ENCODE assay signal across 11 cellular contexts in genomic region chr17:77466596-77467223, GRCh38.
A peak's percentile ranks its signal among the peaks of the same experiment; 100 is the strongest.
DNase-seq lines count a peak whose midpoint lies in the region; ATAC-seq and TF ChIP-seq lines count a peak whose summit lies in the region.
"Had no signal": no experiment of that assay in that cellular context is flagged by ENCODE, and none has a peak within 500 bp of the region (broad histone marks: within the 10 kb centered on the region; RNA-seq: fewer than 3 reads in every experiment).

No MANE protein-coding gene starts in this region.

- no peaks in the 10 kb centered on the region for H3K27me3 ChIP-seq in mammary epithelial cell (ENCODE audit: insufficient read depth, low read length)
- H3K27me3 ChIP-seq in colonic mucosa: no peaks in the 10 kb centered on the region
- no peaks in the 10 kb centered on the region for H3K27me3 ChIP-seq in uterus

- peaks cover 13% of the 10 kb centered on the region for H4K20me1 ChIP-seq in mammary epithelial cell (ENCODE audit: insufficient read depth, low read length)

- no TSS peak for BruUV-seq in MCF 10A (replicated peaks; lab: Mats Ljungman, UMichigan)
- BruUV-seq in mammary epithelial cell (replicated peaks; lab: Mats Ljungman, UMichigan): no TSS peak

- no peak overlapping the region for H3K4me2 ChIP-seq in mammary epithelial cell (ENCODE audit: insufficient read depth, low read depth, low read length)

- 97% methylated on average over 21 of the region's 24 CpGs for WGBS in mammary epithelial cell (ENCODE audit: low coverage, missing lambda C conversion rate)
- WGBS in lower leg skin, 2 donors: 84 to 86% methylated on average over 24 of the region's 24 CpGs

- intact Hi-C loops in MCF 10A (cut with micrococcal nuclease) (no loop called here), mammary epithelial cell (cut with micrococcal nuclease) (no loop called here), colonic mucosa (cut with DNase I) (no loop called here), uterus (cut with DNase I; ENCODE audit: low total_unique reads) (no loop called here), lower leg skin (cut with DNase I; ENCODE audit: low total_unique reads) (no loop called here)

- dilution Hi-C loops in mammary epithelial cell (cut with HindIII; ENCODE audit: low sequenced_read_pairs): no loop called here

- no peaks in the 10 kb centered on the region for H3K36me3 ChIP-seq in mammary epithelial cell (ENCODE audit: insufficient read depth, low read length)
- no peaks in the 10 kb centered on the region for H3K36me3 ChIP-seq in colonic mucosa
- no peaks in the 10 kb centered on the region for H3K36me3 ChIP-seq in uterus

- ATAC-seq in naive B cell (ENCODE audit: low read depth in 2 of 2): no peak
- no peak for ATAC-seq in HG02840 (IDR thresholded peaks at IDR 0.05; ENCODE audit: low FRiP score, unreplicated experiment)

- peaks cover 28% of the 10 kb centered on the region for H3K4me1 ChIP-seq in mammary epithelial cell (ENCODE audit: insufficient read depth, low read length)
- H3K4me1 ChIP-seq in colonic mucosa: peaks cover 9% of the 10 kb centered on the region
- H3K4me1 ChIP-seq in uterus: peaks cover 4 to 11% of the 10 kb centered on the region in 2 donors

- in situ Hi-C loops in mammary epithelial cell (cut with MboI; ENCODE audit: low sequenced_read_pairs in 2 of 2): no loop called here

- peaks cover 97% of the 10 kb centered on the region for H3K79me2 ChIP-seq in mammary epithelial cell (ENCODE audit: insufficient read depth, low read length)

- POLR2A ChIA-PET in MCF 10A (lab: Yijun Ruan, JAX): interaction anchor here (0.9 kb wide), 1 partner anchor 13 kb away, joined by 3 read pairs; no protein-coding TSS in a partner anchor

- H3K27me3 Mint-ChIP-seq in MCF 10A (ENCODE audit: insufficient read depth, unreplicated experiment) (no peaks in the 10 kb centered on the region), naive B cell (no peaks in the 10 kb centered on the region)

- no peaks in the 10 kb centered on the region for H3K9me3 ChIP-seq in mammary epithelial cell (replicated peaks; ENCODE audit: insufficient read depth, low read length)
- H3K9me3 ChIP-seq in colonic mucosa: no peaks in the 10 kb centered on the region
- H3K9me3 ChIP-seq in uterus: no peaks in the 10 kb centered on the region

- H3K27ac Mint-ChIP-seq in MCF 10A (ENCODE audit: low read depth, unreplicated experiment) (peak overlapping the region; percentile 69), naive B cell (peak overlapping the region; percentile 38 to 99 (median 98))

- H3K4me3 Mint-ChIP-seq in MCF 10A (ENCODE audit: unreplicated experiment) (no peak overlapping the region), naive B cell (peak overlapping the region; percentile 62 to 94 (median 87))

- CTCF ChIA-PET in MCF 10A (lab: Yijun Ruan, JAX): no interaction called here
- CTCF ChIA-PET in mammary epithelial cell (lab: Charles Lee; ENCODE audit: low non-redundant PET): no interaction called here

- H3K9ac ChIP-seq in mammary epithelial cell (ENCODE audit: insufficient read depth, low read length) (no peak overlapping the region), colonic mucosa (ENCODE audit: low read depth in 2 of 2, low read length in 2 of 2) (no peak overlapping the region)

- H3K4me3 ChIP-seq in mammary epithelial cell (replicated peaks in 1 of 3; ENCODE audit: insufficient read depth in 1 of 3, low read depth in 2 of 3, low read length in 3 of 3) (no peak overlapping the region), colonic mucosa (no peak overlapping the region), uterus (no peak overlapping the region), lower leg skin (ENCODE audit: low read depth, poor library complexity, severe bottlenecking) (no peak overlapping the region)

- peaks cover 8% of the 10 kb centered on the region for H3K9me3 Mint-ChIP-seq in MCF 10A (ENCODE audit: unreplicated experiment)
- peaks cover 0 to 10% (median 0%) of the 10 kb centered on the region in 7 donors for H3K9me3 Mint-ChIP-seq in naive B cell

- H3K27ac ChIP-seq in mammary epithelial cell (ENCODE audit: insufficient read depth, low read depth, low read length): no peak overlapping the region
- H3K27ac ChIP-seq in colonic mucosa: peak overlapping the region; percentile 60
- peak overlapping the region; percentile 36 to 52 for H3K27ac ChIP-seq in uterus

- peaks cover 23% of the 10 kb centered on the region for H3K4me1 Mint-ChIP-seq in MCF 10A (ENCODE audit: insufficient read depth, unreplicated experiment)
- peaks cover 69 to 91% (median 79%) of the 10 kb centered on the region in 3 donors for H3K4me1 Mint-ChIP-seq in naive B cell

- TF ChIP-seq POLR2A in uterus (IDR thresholded peaks at IDR 0.05) (no peak), lower leg skin (IDR thresholded peaks at IDR 0.05) (no peak)

- H3K36me3 Mint-ChIP-seq in MCF 10A (ENCODE audit: insufficient read depth, unreplicated experiment): peaks cover 61% of the 10 kb centered on the region
- peaks cover 10 to 35% of the 10 kb centered on the region in 2 donors for H3K36me3 Mint-ChIP-seq in naive B cell

- DNase-seq in MCF 10A (ENCODE audit: unreplicated experiment) (no peak), mammary epithelial cell (no peak), colonic mucosa (no peak), naive B cell (no peak), uterus (no peak), lower leg skin (ENCODE audit: low spot score in 2 of 2) (no peak), DMS79 treated with DMSO at 0.1 percent for 48 hours (lab: John Stamatoyannopoulos, UW) (no peak)
- DNase-seq: activated CD8-positive, alpha-beta memory T cell treated with anti-CD3 and anti-CD28 coated beads, Interleukin-2, amount 50 U/mL, for 48 hours; foreskin melanocyte; NCI-H524 treated with DMSO at 0.1 percent for 48 hours had no signal

- TF ChIP-seq CTCF in MCF 10A (IDR thresholded peaks at IDR 0.05; ENCODE audit: unreplicated experiment) (no peak), mammary epithelial cell (conservative IDR thresholded peaks at IDR 0.05 in 1 of 2, IDR thresholded peaks at IDR 0.05 in 1 of 2; ENCODE audit: extremely low read depth in 1 of 2, insufficient read depth in 1 of 2, low read depth in 1 of 2, low read length in 2 of 2) (no peak), colonic mucosa (IDR thresholded peaks at IDR 0.05) (no peak), uterus (IDR thresholded peaks at IDR 0.05) (no peak), lower leg skin (IDR thresholded peaks at IDR 0.05) (no peak)

- H2AFZ ChIP-seq in mammary epithelial cell (ENCODE audit: low read depth, low read length): no peak overlapping the region
